Comparison of ENCODE assay signal across 8 cellular contexts in genomic region chr16:30609002-30609927, GRCh38. TPM values are rescaled to one million over a fixed set of nuclear protein-coding genes. Genes with fewer than 3 reads are reported as not detected.
DNase-seq lines count a peak whose midpoint lies in the region; ATAC-seq and TF ChIP-seq lines count a peak whose summit lies in the region.

No MANE protein-coding gene starts in this region.

- peak overlapping the region; percentile 95 for H3K4me3 Mint-ChIP-seq in activated naive CD4-positive, alpha-beta T cell treated with anti-CD3 and anti-CD28 coated beads, Interleukin-2, amount 50 U/mL, for 24 hours
- peak overlapping the region; percentile 88 for H3K4me3 Mint-ChIP-seq in osteocyte (ENCODE audit: unreplicated experiment)

- H3K9me3 ChIP-seq in OCI-LY3 (ENCODE audit: insufficient read depth, low read length), result no peaks in the 10 kb centered on the region

- DNase-seq in NCI-H524 (lab: John Stamatoyannopoulos, UW) (peak; percentile 27 to 32), NCI-H524 treated with DMSO at 0.1 percent for 48 hours (lab: John Stamatoyannopoulos, UW) (no peak), Right ventricle myocardium superior (peak; percentile 70), osteocyte (ENCODE audit: extremely low spot score, unreplicated experiment) (peak; percentile 87), MV-4-11 (lab: John Stamatoyannopoulos, UW) (no peak)

- H2AFZ ChIP-seq in OCI-LY3 (ENCODE audit: low read depth, low read length), result peak overlapping the region; percentile 80

- no peaks in the 10 kb centered on the region for H3K27me3 ChIP-seq in OCI-LY3 (ENCODE audit: low read depth, low read length)

- no peaks in the 10 kb centered on the region for H3K27me3 Mint-ChIP-seq in activated naive CD4-positive, alpha-beta T cell treated with anti-CD3 and anti-CD28 coated beads, Interleukin-2, amount 50 U/mL, for 24 hours
- H3K27me3 Mint-ChIP-seq in osteocyte (ENCODE audit: unreplicated experiment), result no peaks in the 10 kb centered on the region

- intact Hi-C loops in Right ventricle myocardium superior (cut with DNase I), result loop anchor here (10.0 kb wide), 1 partner anchor 184 kb away; no protein-coding TSS in a partner anchor

- H4K20me1 ChIP-seq in OCI-LY3 (ENCODE audit: insufficient read depth, low read length), result no peaks in the 10 kb centered on the region

- peak; percentile 31 for ATAC-seq in HG02885 (IDR thresholded peaks at IDR 0.05; ENCODE audit: poor library complexity, unreplicated experiment)
- ATAC-seq in Right ventricle myocardium superior (ENCODE audit: poor library complexity), result peak; percentile 74

- peak overlapping the region; percentile 88 for H3K4me3 ChIP-seq in OCI-LY3 (ENCODE audit: low read length)

- peaks cover 12% of the 10 kb centered on the region for H3K36me3 ChIP-seq in OCI-LY3 (replicated peaks; ENCODE audit: low read depth, low read length)

- H3K36me3 Mint-ChIP-seq in activated naive CD4-positive, alpha-beta T cell treated with anti-CD3 and anti-CD28 coated beads, Interleukin-2, amount 50 U/mL, for 24 hours, result peaks cover 8% of the 10 kb centered on the region
- H3K36me3 Mint-ChIP-seq in osteocyte (ENCODE audit: unreplicated experiment), result peaks cover 22% of the 10 kb centered on the region

- no peaks in the 10 kb centered on the region for H3K9me3 Mint-ChIP-seq in activated naive CD4-positive, alpha-beta T cell treated with anti-CD3 and anti-CD28 coated beads, Interleukin-2, amount 50 U/mL, for 24 hours
- no peaks in the 10 kb centered on the region for H3K9me3 Mint-ChIP-seq in osteocyte (ENCODE audit: unreplicated experiment)

- H3K79me2 ChIP-seq in OCI-LY3 (ENCODE audit: low read length), result peaks cover 13% of the 10 kb centered on the region

- peaks cover 12% of the 10 kb centered on the region for H3K4me1 ChIP-seq in OCI-LY3 (ENCODE audit: low read length)

- peak overlapping the region; percentile 83 for H3K27ac Mint-ChIP-seq in activated naive CD4-positive, alpha-beta T cell treated with anti-CD3 and anti-CD28 coated beads, Interleukin-2, amount 50 U/mL, for 24 hours
- peak overlapping the region; percentile 94 for H3K27ac Mint-ChIP-seq in osteocyte (ENCODE audit: unreplicated experiment)

- TF ChIP-seq CTCF in OCI-LY3 (IDR thresholded peaks at IDR 0.05; ENCODE audit: low read depth, low read length), result no peak
- TF ChIP-seq CTCF in osteocyte (IDR thresholded peaks at IDR 0.05), result no peak

- peak overlapping the region; percentile 66 for H3K27ac ChIP-seq in OCI-LY3 (ENCODE audit: low read length)

- H3K4me1 Mint-ChIP-seq in activated naive CD4-positive, alpha-beta T cell treated with anti-CD3 and anti-CD28 coated beads, Interleukin-2, amount 50 U/mL, for 24 hours, result peaks cover 27% of the 10 kb centered on the region
- peaks cover 9% of the 10 kb centered on the region for H3K4me1 Mint-ChIP-seq in osteocyte (ENCODE audit: unreplicated experiment)

- H3K9ac ChIP-seq in OCI-LY3 (ENCODE audit: low read length), result peak overlapping the region; percentile 95

- H3K4me2 ChIP-seq in OCI-LY3 (ENCODE audit: low read length), result peak overlapping the region; percentile 92

RNA-seq across cellular contexts. Expression of gene ZNF689, which starts 0.9 kb away (rescaled TPM):
- total RNA-seq in Right ventricle myocardium superior (4.4 TPM), osteocyte (8.8 and 9.1 TPM in 2 replicates)

RNA-seq across cellular contexts. Expression of gene ZNF785, which starts 23.8 kb away (rescaled TPM):
- total RNA-seq in Right ventricle myocardium superior, result 7.1 TPM
- 14.8 and 19.8 TPM in 2 replicates for total RNA-seq in osteocyte

RNA-seq across cellular contexts. Expression of gene ZNF688, which starts 37.8 kb away (rescaled TPM):
- total RNA-seq in Right ventricle myocardium superior, result 12.2 TPM
- total RNA-seq in osteocyte, result 10.9 and 11.3 TPM in 2 replicates

RNA-seq across cellular contexts. Expression of gene PRR14, which starts 41.5 kb away (rescaled TPM):
- total RNA-seq in Right ventricle myocardium superior, result 18.9 TPM
- total RNA-seq in osteocyte, result 44.7 and 52.0 TPM in 2 replicates

RNA-seq across cellular contexts. Expression of gene FBRS, which starts 49.0 kb away (rescaled TPM):
- total RNA-seq in Right ventricle myocardium superior, result 28.3 TPM
- 66.5 and 67.4 TPM in 2 replicates for total RNA-seq in osteocyte

Comparison
In these comparisons a context has a peak if more than half of its experiments do, and no peak if none do; other contexts are left out.
1. DNase-seq: peak in NCI-H524 (2 of 2), Right ventricle myocardium superior (single experiment) and osteocyte (single experiment); none in NCI-H524 treated with DMSO at 0.1 percent for 48 hours (single experiment) and MV-4-11 (single experiment).